ENCODE assay signal across 19 cellular contexts in genomic region chr13:36829753-36830152, GRCh38. TPM values are rescaled to one million over a fixed set of nuclear protein-coding genes. Genes with fewer than 3 reads are reported as not detected.
DNase-seq lines count a peak whose midpoint lies in the region; ATAC-seq, FAIRE-seq and TF ChIP-seq lines count a peak whose summit lies in the region.
"Had no signal": no experiment of that assay in that cellular context is flagged by ENCODE, and none has a peak within 500 bp of the region (broad histone marks: within the 10 kb centered on the region; RNA-seq: fewer than 3 reads in every experiment).

No MANE protein-coding gene starts in this region.

- H3K27me3 ChIP-seq in K562 (ENCODE audit: control insufficient read depth in 2 of 2, insufficient read depth in 2 of 2, low read length in 2 of 2) (no peaks in the 10 kb centered on the region), Karpas-422 (ENCODE audit: low read length) (no peaks in the 10 kb centered on the region)

- no peak for TF ChIP-seq CTCF in K562 (IDR thresholded peaks at IDR 0.05 in 2 of 3, conservative IDR thresholded peaks at IDR 0.05 in 1 of 3; ENCODE audit: insufficient read depth in 2 of 3, low read depth in 1 of 3, low read length in 3 of 3)

- H3K4me1 ChIP-seq in K562 (replicated peaks in 1 of 2; ENCODE audit: control insufficient read depth in 2 of 2, insufficient read depth in 2 of 2, low read length in 2 of 2) (peaks cover 0 to 3% of the 10 kb centered on the region in 2 experiments; a peak in 2 of 5 replicates), Karpas-422 (ENCODE audit: low read length) (peaks cover 4% of the 10 kb centered on the region)
- H3K4me1 ChIP-seq: Caco-2 had no signal

- H3K4me3 ChIP-seq in K562: no peak overlapping the region
- no peak overlapping the region for H3K4me3 ChIP-seq in Karpas-422 (ENCODE audit: low read length)

- H3K4me3 Mint-ChIP-seq in activated CD4-positive, alpha-beta T cell treated with anti-CD3 and anti-CD28 coated beads for 36 hours: no peak overlapping the region
- no peak overlapping the region for H3K4me3 Mint-ChIP-seq in activated CD4-positive, alpha-beta T cell treated with anti-CD3 and anti-CD28 coated beads, Interleukin-2, amount 10 ng/mL, durations not matched to agents 7 days and 5 days
- no peak overlapping the region for H3K4me3 Mint-ChIP-seq in T-helper 2 cell treated with Interferon-gamma antibody and Interleukin-4, amounts not matched to agents 5 μg/mL and 100 μg/mL, for 36 hours
- H3K4me3 Mint-ChIP-seq: B cell; CD8-positive, alpha-beta T cell; H9; IgD-negative memory B cell had no signal

- no peak for ATAC-seq in activated CD4-positive, alpha-beta T cell treated with anti-CD3 and anti-CD28 coated beads for 36 hours
- 0 out of 3 replicates have a peak, but pooled peaks have one; percentile 42 for ATAC-seq in K562
- ATAC-seq: CD8-positive, alpha-beta T cell had no signal

- H2AFZ ChIP-seq in K562 (ENCODE audit: low read depth, low read length) (no peak overlapping the region), Karpas-422 (ENCODE audit: low read length) (no peak overlapping the region)

- H3K79me2 ChIP-seq in K562 (ENCODE audit: control insufficient read depth, insufficient read depth, low read length): no peaks in the 10 kb centered on the region
- H3K79me2 ChIP-seq in Karpas-422 (ENCODE audit: low read length): peaks cover 34% of the 10 kb centered on the region

- H3K27me3 Mint-ChIP-seq in activated CD4-positive, alpha-beta T cell treated with anti-CD3 and anti-CD28 coated beads for 36 hours: no peaks in the 10 kb centered on the region
- no peaks in the 10 kb centered on the region for H3K27me3 Mint-ChIP-seq in activated CD4-positive, alpha-beta T cell treated with anti-CD3 and anti-CD28 coated beads, Interleukin-2, amount 10 ng/mL, durations not matched to agents 7 days and 5 days
- H3K27me3 Mint-ChIP-seq in T-helper 2 cell treated with Interferon-gamma antibody and Interleukin-4, amounts not matched to agents 5 μg/mL and 100 μg/mL, for 36 hours (ENCODE audit: low read depth): no peaks in the 10 kb centered on the region
- H3K27me3 Mint-ChIP-seq: B cell, IgD-negative memory B cell had no signal

- no TSS peak for BruUV-seq in K562 (replicated peaks; lab: Mats Ljungman, UMichigan)

- no peak for FAIRE-seq in K562 (lab: Jason Lieb, UNC)
- FAIRE-seq: A204.1, GM12892, GM19239 had no signal

- in situ Hi-C loops in K562 (cut with MboI): loop anchor here (25.0 kb wide), 1 partner anchor 417 kb away; no protein-coding TSS in a partner anchor

- H3K9me3 ChIP-seq in K562 (replicated peaks; ENCODE audit: control insufficient read depth, insufficient read depth, low read depth, low read length) (no peaks in the 10 kb centered on the region), Karpas-422 (ENCODE audit: low read length) (no peaks in the 10 kb centered on the region)
- H3K9me3 ChIP-seq: Caco-2 had no signal

- CTCF ChIA-PET in activated CD4-positive, alpha-beta T cell treated with anti-CD3 and anti-CD28 coated beads for 36 hours (lab: Charles Lee): interaction anchor here (0.7 kb wide), 1 partner anchor 18 kb away, joined by 3 read pairs; no protein-coding TSS in a partner anchor
- CTCF ChIA-PET in activated CD4-positive, alpha-beta T cell treated with anti-CD3 and anti-CD28 coated beads, Interleukin-2, amount 10 ng/mL, durations not matched to agents 7 days and 5 days (lab: Charles Lee): interaction anchor here (1.2 to 1.3 kb wide), 2 partner anchors 8 to 74 kb away, joined by 3 read pairs; no protein-coding TSS in a partner anchor
- CTCF ChIA-PET in K562 (lab: Yijun Ruan, JAX; ENCODE audit: low intra/inter-chr PET ratio): no interaction called here

- intact Hi-C loops in activated CD4-positive, alpha-beta T cell treated with anti-CD3 and anti-CD28 coated beads for 36 hours (cut with DNase I, micrococcal nuclease): no loop called here
- intact Hi-C loops in K562 (cut with micrococcal nuclease): loop anchor here (10.0 kb wide), 1 partner anchor 545 kb away; no protein-coding TSS in a partner anchor

- peak overlapping the region; percentile 13 for H3K27ac Mint-ChIP-seq in activated CD4-positive, alpha-beta T cell treated with anti-CD3 and anti-CD28 coated beads for 36 hours
- no peak overlapping the region for H3K27ac Mint-ChIP-seq in activated CD4-positive, alpha-beta T cell treated with anti-CD3 and anti-CD28 coated beads, Interleukin-2, amount 10 ng/mL, durations not matched to agents 7 days and 5 days
- H3K27ac Mint-ChIP-seq in T-helper 2 cell treated with Interferon-gamma antibody and Interleukin-4, amounts not matched to agents 5 μg/mL and 100 μg/mL, for 36 hours: no peak overlapping the region
- H3K27ac Mint-ChIP-seq: B cell; CD8-positive, alpha-beta T cell; H9; IgD-negative memory B cell had no signal

- peaks cover 25% of the 10 kb centered on the region for H3K36me3 Mint-ChIP-seq in activated CD4-positive, alpha-beta T cell treated with anti-CD3 and anti-CD28 coated beads for 36 hours (ENCODE audit: low read depth)
- peaks cover 24% of the 10 kb centered on the region for H3K36me3 Mint-ChIP-seq in activated CD4-positive, alpha-beta T cell treated with anti-CD3 and anti-CD28 coated beads, Interleukin-2, amount 10 ng/mL, durations not matched to agents 7 days and 5 days (ENCODE audit: low read depth)
- H3K36me3 Mint-ChIP-seq in T-helper 2 cell treated with Interferon-gamma antibody and Interleukin-4, amounts not matched to agents 5 μg/mL and 100 μg/mL, for 36 hours (ENCODE audit: low read depth): peaks cover 34% of the 10 kb centered on the region

- no peaks in the 10 kb centered on the region for H3K9me3 Mint-ChIP-seq in activated CD4-positive, alpha-beta T cell treated with anti-CD3 and anti-CD28 coated beads for 36 hours (ENCODE audit: low read depth)
- H3K9me3 Mint-ChIP-seq in activated CD4-positive, alpha-beta T cell treated with anti-CD3 and anti-CD28 coated beads, Interleukin-2, amount 10 ng/mL, durations not matched to agents 7 days and 5 days: no peaks in the 10 kb centered on the region
- H3K9me3 Mint-ChIP-seq in T-helper 2 cell treated with Interferon-gamma antibody and Interleukin-4, amounts not matched to agents 5 μg/mL and 100 μg/mL, for 36 hours: no peaks in the 10 kb centered on the region
- H3K9me3 Mint-ChIP-seq: CD8-positive, alpha-beta T cell; H9; IgD-negative memory B cell had no signal

- H3K36me3 ChIP-seq in K562 (ENCODE audit: control insufficient read depth, insufficient read depth, low read length): peaks cover 27% of the 10 kb centered on the region
- peaks cover 48% of the 10 kb centered on the region for H3K36me3 ChIP-seq in Karpas-422 (ENCODE audit: insufficient read depth, low read length)

- H4K20me1 ChIP-seq in K562 (replicated peaks; ENCODE audit: control insufficient read depth, insufficient read depth, low read length) (no peaks in the 10 kb centered on the region), Karpas-422 (ENCODE audit: insufficient read depth, low read depth, low read length) (no peaks in the 10 kb centered on the region)

- DNase-seq in activated CD4-positive, alpha-beta T cell treated with anti-CD3 and anti-CD28 coated beads for 36 hours: no peak
- DNase-seq in activated CD4-positive, alpha-beta T cell treated with anti-CD3 and anti-CD28 coated beads, Interleukin-2, amount 10 ng/mL, durations not matched to agents 7 days and 5 days: no peak
- DNase-seq in HUDEP-2 (lab: John Stamatoyannopoulos, UW; ENCODE audit: unreplicated experiment in 76 of 76) (peak in 48 of 76 experiments; percentile 1 to 74 (median 26)), K562 (ENCODE audit: extremely low read depth in 1 of 4, low spot score in 3 of 4) (no peak), Karpas-422 (no peak), KG1 (lab: John Stamatoyannopoulos, UW) (no peak)
- DNase-seq in T-helper 2 cell treated with Interferon-gamma antibody and Interleukin-4, amounts not matched to agents 5 μg/mL and 100 μg/mL, for 36 hours (ENCODE audit: low spot score): no peak
- DNase-seq: Caco-2; CD8-positive, alpha-beta T cell; DMS79; GDM1; GOT3; H9 had no signal

- POLR2A ChIA-PET in activated CD4-positive, alpha-beta T cell treated with anti-CD3 and anti-CD28 coated beads for 36 hours (lab: Charles Lee): interaction anchor here (0.9 kb wide), 1 partner anchor 154 kb away, joined by 3 read pairs; no protein-coding TSS in a partner anchor
- POLR2A ChIA-PET in activated CD4-positive, alpha-beta T cell treated with anti-CD3 and anti-CD28 coated beads, Interleukin-2, amount 10 ng/mL, durations not matched to agents 7 days and 5 days (lab: Charles Lee): no interaction called here
- POLR2A ChIA-PET in K562 (lab: Yijun Ruan, JAX): interaction anchor here (0.7 to 1.2 kb wide), 2 partner anchors 17 to 28 kb away, joined by 3 to 4 read pairs; no protein-coding TSS in a partner anchor

- H3K9me2 ChIP-seq in Karpas-422 (replicated peaks; ENCODE audit: insufficient read depth, low read length): no peaks in the 10 kb centered on the region

- TF ChIP-seq RAD21 in K562 (CRISPR knock-in tag; conservative IDR thresholded peaks at IDR 0.05 in 1 of 2, IDR thresholded peaks at IDR 0.05 in 1 of 2): no peak

- H3K4me1 Mint-ChIP-seq in activated CD4-positive, alpha-beta T cell treated with anti-CD3 and anti-CD28 coated beads for 36 hours: peaks cover 4% of the 10 kb centered on the region
- peaks cover 4% of the 10 kb centered on the region for H3K4me1 Mint-ChIP-seq in activated CD4-positive, alpha-beta T cell treated with anti-CD3 and anti-CD28 coated beads, Interleukin-2, amount 10 ng/mL, durations not matched to agents 7 days and 5 days
- peaks cover 6% of the 10 kb centered on the region for H3K4me1 Mint-ChIP-seq in T-helper 2 cell treated with Interferon-gamma antibody and Interleukin-4, amounts not matched to agents 5 μg/mL and 100 μg/mL, for 36 hours (ENCODE audit: low read depth)
- H3K4me1 Mint-ChIP-seq: B cell, H9 had no signal

- H3K9me1 ChIP-seq in K562 (ENCODE audit: control insufficient read depth, insufficient read depth, low read length): no peaks in the 10 kb centered on the region

- H3K9ac ChIP-seq in K562 (ENCODE audit: insufficient read depth in 1 of 2, low read depth in 2 of 2, low read length in 2 of 2) (no peak overlapping the region), Karpas-422 (ENCODE audit: low read length) (no peak overlapping the region)

- TF ChIP-seq EP300 in K562 (IDR thresholded peaks at IDR 0.05; ENCODE audit: low read length): no peak

- 38% methylated on average over 1 of the region's 1 CpG for WGBS in K562 (ENCODE audit: insufficient coverage, low coverage, missing lambda C conversion rate)

- H3K27ac ChIP-seq in K562 (ENCODE audit: extremely low read depth, low read depth, low read length) (no peak overlapping the region), Karpas-422 (ENCODE audit: low read length) (no peak overlapping the region)
- H3K27ac ChIP-seq: C4-2B had no signal

- no peak for TF ChIP-seq POLR2A in K562 (conservative IDR thresholded peaks at IDR 0.05)

- H3K4me2 ChIP-seq in K562 (ENCODE audit: insufficient read depth, low read length) (no peak overlapping the region), Karpas-422 (ENCODE audit: low read depth, low read length, poor library complexity, severe bottlenecking) (no peak overlapping the region)

RNA-seq across cellular contexts. Expression of gene RFXAP, which starts 10.7 kb away (rescaled TPM):
- 10 to 100 TPM; 10.1 to 13.8 TPM for total RNA-seq in activated CD4-positive, alpha-beta T cell treated with anti-CD3 and anti-CD28 coated beads for 36 hours
- 10 to 100 TPM; 13.8 to 16.7 TPM for total RNA-seq in activated CD4-positive, alpha-beta T cell treated with anti-CD3 and anti-CD28 coated beads, Interleukin-2, amount 10 ng/mL, durations not matched to agents 7 days and 5 days
- 4.6 and 10.9 TPM in 2 replicates for total RNA-seq in K562 (2011; cell fraction: chromatin; rRNA removed; ENCODE audit: low replicate concordance)
- 2.5 and 3.7 TPM in 2 replicates for total RNA-seq in K562 (2011; cell fraction: nucleolus; rRNA removed)
- total RNA-seq in K562 (2011; cell fraction: nucleoplasm; rRNA removed): 8.8 and 16.9 TPM in 2 replicates
- total RNA-seq in K562 (2014; rRNA removed): 2.4 and 3.2 TPM in 2 replicates
- 2.9 and 3.7 TPM in 2 replicates for total RNA-seq in K562 (2014; rRNA removed; fragmentation: Illumina TruSeq; extraction: Trizol)
- 2.8 and 2.9 TPM in 2 replicates for total RNA-seq in K562 (2015; rRNA removed; fragmentation: Illumina TruSeq; extraction: Trizol)
- total RNA-seq in K562 (2021): 7.0 and 9.7 TPM in 2 replicates
- 8.1 and 8.6 TPM in 2 replicates for polyA plus RNA-seq in K562 (2011; rRNA removed)
- polyA plus RNA-seq in K562 (2011; cell fraction: cytosol; rRNA removed): 2.1 and 4.2 TPM in 2 replicates
- 7.7 and 12.5 TPM in 2 replicates for polyA plus RNA-seq in K562 (2011; cell fraction: nucleus; rRNA removed)
- 8.0 and 8.4 TPM in 2 replicates for polyA plus RNA-seq in K562 (2012)
- 6.1 and 6.9 TPM in 2 replicates for polyA plus RNA-seq in K562 (2014; fragmentation: Illumina TruSeq; extraction: Trizol)
- polyA plus RNA-seq in K562 (2014; fragmentation: Nextera tagmentation; extraction: Ambion mirVana): 1 to 10 TPM; 2.1 to 2.7 TPM
- 8.0 and 8.2 TPM in 2 replicates for polyA plus RNA-seq in K562 (2014; rRNA removed)
- polyA minus RNA-seq in K562 (2011; rRNA and poly(A)+ RNA removed): 2.6 and 3.8 TPM in 2 replicates
- polyA minus RNA-seq in K562 (2011; cell fraction: cytosol; rRNA and poly(A)+ RNA removed): 1.0 and 2.9 TPM in 2 replicates
- 2.0 and 3.6 TPM in 2 replicates for polyA minus RNA-seq in K562 (2011; cell fraction: nucleus; rRNA and poly(A)+ RNA removed)
- 6.3 and 16.0 TPM in 2 replicates for total RNA-seq in Karpas-422 (2014; rRNA removed; shearing (Covaris generic); ENCODE audit: low replicate concordance)

Comparison
In these comparisons a context has a peak if more than half of its experiments do, and no peak if none do; other contexts are left out.
1. DNase-seq: peak in HUDEP-2 (48 of 76); none in activated CD4-positive, alpha-beta T cell treated with anti-CD3 and anti-CD28 coated beads for 36 hours (single experiment), activated CD4-positive, alpha-beta T cell treated with anti-CD3 and anti-CD28 coated beads, Interleukin-2, amount 10 ng/mL, durations not matched to agents 7 days and 5 days (single experiment), K562 (0 of 4), Karpas-422 (single experiment), T-helper 2 cell treated with Interferon-gamma antibody and Interleukin-4, amounts not matched to agents 5 μg/mL and 100 μg/mL, for 36 hours (single experiment) and KG1 (single experiment).